In genomic region chr7:89731751-89732150, GRCh38 we compare ENCODE assay signal across 19 cellular contexts.
"Had no signal": no experiment of that assay in that cellular context is flagged by ENCODE, and none has a peak within 500 bp of the region (broad histone marks: within the 10 kb centered on the region; RNA-seq: fewer than 3 reads in every experiment).

No MANE protein-coding gene starts in this region.

- H3K9me3 ChIP-seq: SJSA1, SK-N-SH had no signal

- H3K4me1 ChIP-seq: SJSA1 had no signal

- H3K27me3 ChIP-seq: SJSA1 had no signal

- H3K4me3 ChIP-seq: SJSA1 had no signal

- H3K4me2 ChIP-seq: SK-N-SH had no signal

- H3K36me3 ChIP-seq: SJSA1 had no signal

- H3K27ac ChIP-seq: SJSA1 had no signal

- H3K9ac ChIP-seq: SK-N-SH had no signal

- DNase-seq: KBM-7, NCI-H1092, NCI-H1105 treated with DMSO at 0.1 percent for 48 hours, NCI-H1417 treated with DMSO at 0.1 percent for 48 hours, NCI-H187, NCI-H2029, NCI-H2081 treated with DMSO at 0.1 percent for 48 hours, NCI-H2171, NCI-H226, NCI-H446, NCI-H510A, NCI-H524 treated with DMSO at 0.1 percent for 48 hours, NCI-H69, NCI-H774, Right ventricle myocardium superior, RPMI8226, SIG-M5, SK-N-SH had no signal
